ENCODE assay signal across 16 cellular contexts in the genomic region with DNA sequence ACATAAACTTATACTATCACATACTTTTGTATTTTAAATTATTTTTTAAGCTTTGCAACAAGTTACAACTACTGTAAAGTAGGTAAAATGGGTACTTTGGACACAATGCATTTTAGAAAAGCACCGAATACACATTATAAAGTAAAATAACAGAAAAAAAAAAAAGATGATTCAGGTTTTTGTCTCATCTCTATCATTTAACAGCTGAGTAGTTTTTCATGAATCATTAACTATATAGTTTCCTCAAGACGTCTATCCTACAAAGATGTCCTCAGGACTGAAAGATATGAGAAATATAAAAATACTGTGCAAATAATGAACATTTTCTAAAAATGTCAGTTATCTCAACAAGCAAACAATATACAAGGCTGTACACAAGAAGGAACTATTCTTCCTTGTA. TPM values are rescaled to one million over a fixed set of nuclear protein-coding genes. Genes with fewer than 3 reads are reported as not detected.
DNase-seq lines count a peak whose midpoint lies in the region; ATAC-seq and TF ChIP-seq lines count a peak whose summit lies in the region.
"Had no signal": no experiment of that assay in that cellular context is flagged by ENCODE, and none has a peak within 500 bp of the region (broad histone marks: within the 10 kb centered on the region; RNA-seq: fewer than 3 reads in every experiment).

No MANE protein-coding gene starts in this region.

- H2BK20ac ChIP-seq in IMR-90 (ENCODE audit: low read depth, low read length), result no peak overlapping the region

- H3K4ac ChIP-seq in IMR-90 (ENCODE audit: low read depth, low read length), result peak overlapping the region; percentile 7; the same call in 1 of the 2 replicates

- H3K27ac Mint-ChIP-seq in chondrocyte (ENCODE audit: unreplicated experiment), result peak overlapping the region; percentile 73
- peak overlapping the region; percentile 86 for H3K27ac Mint-ChIP-seq in osteocyte (ENCODE audit: unreplicated experiment)
- H3K27ac Mint-ChIP-seq: CD14-positive monocyte; CD4-positive, alpha-beta memory T cell had no signal

- no peak overlapping the region for H2AK9ac ChIP-seq in IMR-90 (replicated peaks; ENCODE audit: low read depth, low read length, poor library complexity)

- H3K9ac ChIP-seq in IMR-90 (ENCODE audit: low read depth, low read length), result no peak overlapping the region
- no peak overlapping the region for H3K9ac ChIP-seq in GM23248
- H3K9ac ChIP-seq: BLaER1 had no signal

- H3K9me1 ChIP-seq in IMR-90 (ENCODE audit: insufficient read depth, low read length), result peaks cover 9% of the 10 kb centered on the region

- peaks cover 65% of the 10 kb centered on the region for H3K4me1 Mint-ChIP-seq in chondrocyte (ENCODE audit: low read depth)
- peaks cover 67% of the 10 kb centered on the region for H3K4me1 Mint-ChIP-seq in osteocyte (ENCODE audit: unreplicated experiment)
- H3K4me1 Mint-ChIP-seq: CD14-positive monocyte had no signal

- H3K56ac ChIP-seq in IMR-90 (ENCODE audit: extremely low read depth, insufficient read depth, low read length), result no peak overlapping the region

- dilution Hi-C loops in IMR-90 (cut with HindIII; ENCODE audit: low sequenced_read_pairs, unreplicated experiment), result no loop called here

- H3K9me3 Mint-ChIP-seq in chondrocyte (ENCODE audit: low read depth) (peaks cover 4% of the 10 kb centered on the region), osteocyte (ENCODE audit: unreplicated experiment) (peaks cover 16% of the 10 kb centered on the region)
- H3K9me3 Mint-ChIP-seq: CD4-positive, alpha-beta memory T cell had no signal

- H3K4me3 ChIP-seq in IMR-90 (ENCODE audit: insufficient read depth, low read depth, low read length) (no peak overlapping the region), GM23248 (no peak overlapping the region)
- H3K4me3 ChIP-seq: BLaER1, HAP-1 had no signal

- H3K4me2 ChIP-seq in IMR-90 (ENCODE audit: low read depth, low read length), result no peak overlapping the region
- no peak overlapping the region for H3K4me2 ChIP-seq in GM23248 (ENCODE audit: unreplicated experiment)
- H3K4me2 ChIP-seq: BLaER1 had no signal

- no peak overlapping the region for H3K14ac ChIP-seq in IMR-90 (replicated peaks; ENCODE audit: low read depth, low read length)

- CTCF ChIA-PET in IMR-90 (lab: Yijun Ruan, JAX), result interaction anchor here (1.2 kb wide), 1 partner anchor 120 kb away, joined by 4 read pairs; no protein-coding TSS in a partner anchor

- intact Hi-C loops in IMR-90 (cut with micrococcal nuclease), result loop anchor here (2.0 kb wide), 1 partner anchor 18 kb away; no protein-coding TSS in a partner anchor

- H2BK5ac ChIP-seq in IMR-90 (ENCODE audit: low read depth, low read length, poor library complexity, severe bottlenecking), result peak overlapping the region; percentile 98

- ATAC-seq in IMR-90 (ENCODE audit: low read depth) (no peak), GM19455 (IDR thresholded peaks at IDR 0.05; ENCODE audit: unreplicated experiment) (no peak)

- TF ChIP-seq CTCF in IMR-90 (conservative IDR thresholded peaks at IDR 0.05; ENCODE audit: low read depth, low read length) (no peak), chondrocyte (IDR thresholded peaks at IDR 0.05) (no peak), osteocyte (IDR thresholded peaks at IDR 0.05) (no peak)

- no peak overlapping the region; the same call in 1 of the 2 replicates for H3K23ac ChIP-seq in IMR-90 (ENCODE audit: low read depth, low read length)

- H3K4me3 Mint-ChIP-seq in chondrocyte (ENCODE audit: unreplicated experiment) (no peak overlapping the region), osteocyte (ENCODE audit: unreplicated experiment) (no peak overlapping the region)
- H3K4me3 Mint-ChIP-seq: CD14-positive monocyte; CD4-positive, alpha-beta memory T cell had no signal

- peaks cover 14% of the 10 kb centered on the region for H3K4me1 ChIP-seq in IMR-90 (ENCODE audit: control insufficient read depth, insufficient read depth, low read length)
- peaks cover 12% of the 10 kb centered on the region for H3K4me1 ChIP-seq in GM23248 (ENCODE audit: insufficient read depth)
- H3K4me1 ChIP-seq: BLaER1, HAP-1 had no signal

- H4K20me1 ChIP-seq in IMR-90 (ENCODE audit: insufficient read depth, low read length), result peaks cover 3% of the 10 kb centered on the region; the same call in 1 of the 2 replicates
- H4K20me1 ChIP-seq in GM23248 (ENCODE audit: insufficient read depth), result no peaks in the 10 kb centered on the region

- H3K9me2 ChIP-seq in GM23248 (ENCODE audit: insufficient read depth), result no peaks in the 10 kb centered on the region

- H2BK15ac ChIP-seq in IMR-90 (ENCODE audit: low read depth, low read length), result no peak overlapping the region

- H3K79me2 ChIP-seq in GM23248 (ENCODE audit: insufficient read depth), result peaks cover 81% of the 10 kb centered on the region

- no peak for TF ChIP-seq RAD21 in IMR-90 (IDR thresholded peaks at IDR 0.05; ENCODE audit: low read length)

- no TSS peak for BruUV-seq in IMR-90 (replicated peaks; lab: Mats Ljungman, UMichigan)

- H2AFZ ChIP-seq in IMR-90 (replicated peaks; ENCODE audit: low read length, poor library complexity) (no peak overlapping the region), GM23248 (no peak overlapping the region)

- H3F3A ChIP-seq in GM23248 (ENCODE audit: insufficient read depth), result peaks cover 15% of the 10 kb centered on the region; the same call in 1 of the 2 replicates

- H3K27me3 ChIP-seq in IMR-90 (ENCODE audit: control insufficient read depth, insufficient read depth, low read length), result no peaks in the 10 kb centered on the region
- H3K27me3 ChIP-seq in GM23248 (replicated peaks; ENCODE audit: insufficient read depth), result no peaks in the 10 kb centered on the region
- H3K27me3 ChIP-seq: BLaER1 had no signal

- no peak overlapping the region for H2BK120ac ChIP-seq in IMR-90 (ENCODE audit: low read depth, low read length)

- no peak overlapping the region; a peak in 2 of 4 replicates for H4K8ac ChIP-seq in IMR-90 (ENCODE audit: low read depth in 2 of 2, low read length in 2 of 2)

- H4K91ac ChIP-seq in IMR-90 (ENCODE audit: insufficient read depth, low read depth, low read length), result no peak overlapping the region

- H2AK5ac ChIP-seq in IMR-90 (ENCODE audit: low read depth, low read length), result no peak overlapping the region

- no peak overlapping the region for H4K5ac ChIP-seq in IMR-90 (ENCODE audit: low read depth, low read length)

- peaks cover 27 to 42% of the 10 kb centered on the region in 2 experiments for H3K79me1 ChIP-seq in IMR-90 (ENCODE audit: low read depth in 1 of 2, low read length in 2 of 2)

- H3K36me3 Mint-ChIP-seq in chondrocyte (ENCODE audit: low read depth), result peaks cover 36% of the 10 kb centered on the region
- H3K36me3 Mint-ChIP-seq in osteocyte (ENCODE audit: unreplicated experiment), result peaks cover 53% of the 10 kb centered on the region

- H3K27me3 Mint-ChIP-seq in chondrocyte (ENCODE audit: low read depth) (no peaks in the 10 kb centered on the region), osteocyte (ENCODE audit: unreplicated experiment) (no peaks in the 10 kb centered on the region)
- H3K27me3 Mint-ChIP-seq: CD4-positive, alpha-beta memory T cell had no signal

- POLR2A ChIA-PET in IMR-90 (lab: Charles Lee; ENCODE audit: unreplicated experiment), result no interaction called here

- in situ Hi-C loops in IMR-90 (cut with MboI; ENCODE audit: low sequenced_read_pairs), result no loop called here
- in situ Hi-C loops in GM23248 (cut with MboI), result no loop called here

- peak overlapping the region; percentile 39; the same call in 1 of the 2 replicates for H3K18ac ChIP-seq in IMR-90 (ENCODE audit: low read depth, low read length)

- H3K36me3 ChIP-seq in IMR-90 (ENCODE audit: control insufficient read depth, insufficient read depth, low read length), result peaks cover 12% of the 10 kb centered on the region
- peaks cover 47% of the 10 kb centered on the region for H3K36me3 ChIP-seq in GM23248 (ENCODE audit: low read depth)
- H3K36me3 ChIP-seq: HAP-1 had no signal

- no CpG with 5 or more reads among the region's 2 CpGs for WGBS in IMR-90 (ENCODE audit: extremely low coverage in 2 of 2, insufficient read length in 1 of 2), 2 experiments
- 93% methylated on average over 2 of the region's 2 CpGs for WGBS in GM23248 (ENCODE audit: low coverage in 1 of 2, low lambda C conversion rate in 2 of 2, missing lambda C conversion rate in 2 of 2), 2 experiments

- H3K9me3 ChIP-seq in IMR-90 (ENCODE audit: control insufficient read depth, insufficient read depth, low read length) (no peaks in the 10 kb centered on the region), GM23248 (ENCODE audit: low read depth) (no peaks in the 10 kb centered on the region)
- H3K9me3 ChIP-seq: HAP-1 had no signal

- TF ChIP-seq POLR2A in IMR-90 (IDR thresholded peaks at IDR 0.05; ENCODE audit: low read depth, low read length), result no peak

- peak overlapping the region; percentile 88; the same call in 1 of the 2 replicates for H3K27ac ChIP-seq in IMR-90 (ENCODE audit: insufficient read depth, low read length)
- H3K27ac ChIP-seq in GM23248, result no peak overlapping the region
- H3K27ac ChIP-seq: BLaER1, HL-60 had no signal

- DNase-seq in IMR-90 (no peak), chondrocyte (ENCODE audit: low spot score) (no peak), osteocyte (ENCODE audit: extremely low spot score, unreplicated experiment) (no peak), cerebellum (ENCODE audit: low spot score) (no peak), GM23248 (no peak)
- no peak for DNase-seq in activated CD4-positive, alpha-beta T cell treated with anti-CD3 and anti-CD28 coated beads for 4 hours
- DNase-seq: CD4-positive, alpha-beta memory T cell; DMS153; DMS79 treated with DMSO at 0.1 percent for 48 hours; GF-D8; KBM-7 had no signal

TF ChIP-seq in IMR-90, 13 proteins besides CTCF, POLR2A, EP300 and RAD21 (continues in another document):
- TF ChIP-seq MAZ (IDR thresholded peaks at IDR 0.05; ENCODE audit: borderline replicate concordance, low read depth, low read length), result no peak
- no peak for TF ChIP-seq FOS (IDR thresholded peaks at IDR 0.05; ENCODE audit: low read depth, low read length)
- TF ChIP-seq NFE2L2 (IDR thresholded peaks at IDR 0.05; ENCODE audit: low read depth, low read length), result no peak
- TF ChIP-seq RCOR1 (IDR thresholded peaks at IDR 0.05; ENCODE audit: insufficient replicate concordance, low read length), result no peak
- no peak for TF ChIP-seq BHLHE40 (IDR thresholded peaks at IDR 0.05; ENCODE audit: low read depth, low read length)
- TF ChIP-seq MXI1 (IDR thresholded peaks at IDR 0.05; ENCODE audit: borderline replicate concordance, low read depth, low read length), result no peak
- TF ChIP-seq RFX5 (IDR thresholded peaks at IDR 0.05; ENCODE audit: low read depth, low read length), result no peak

RNA-seq across cellular contexts. Expression of gene ANKRD28, which starts 46.9 kb away (rescaled TPM):
- total RNA-seq in IMR-90 (2012; rRNA removed), result 211 and 223 TPM in 2 replicates
- polyA plus RNA-seq in IMR-90 (2012; rRNA removed), result 39.2 and 52.6 TPM in 2 replicates
- polyA plus RNA-seq in IMR-90 (2012; cell fraction: cytosol; rRNA removed), result 14.2 and 22.7 TPM in 2 replicates
- 23.2 and 164 TPM in 2 replicates for polyA plus RNA-seq in IMR-90 (2012; cell fraction: nucleus; rRNA removed; ENCODE audit: low replicate concordance)
- 92.5 to 124 TPM (median 104 TPM) in 3 replicates for total RNA-seq in chondrocyte
- 151 and 160 TPM in 2 replicates for total RNA-seq in osteocyte
- 117 TPM for total RNA-seq in cerebellum
- total RNA-seq in GM23248 (2014; rRNA removed; shearing (Covaris generic)), result 55.6 and 68.9 TPM in 2 replicates
- polyA plus RNA-seq in GM23248 (2016; fragmentation: Nextera tagmentation; extraction: Ambion mirVana), result 22.6 and 23.1 TPM in 2 replicates
